39 cellular contexts compared by ENCODE assay signal in the genomic region with DNA sequence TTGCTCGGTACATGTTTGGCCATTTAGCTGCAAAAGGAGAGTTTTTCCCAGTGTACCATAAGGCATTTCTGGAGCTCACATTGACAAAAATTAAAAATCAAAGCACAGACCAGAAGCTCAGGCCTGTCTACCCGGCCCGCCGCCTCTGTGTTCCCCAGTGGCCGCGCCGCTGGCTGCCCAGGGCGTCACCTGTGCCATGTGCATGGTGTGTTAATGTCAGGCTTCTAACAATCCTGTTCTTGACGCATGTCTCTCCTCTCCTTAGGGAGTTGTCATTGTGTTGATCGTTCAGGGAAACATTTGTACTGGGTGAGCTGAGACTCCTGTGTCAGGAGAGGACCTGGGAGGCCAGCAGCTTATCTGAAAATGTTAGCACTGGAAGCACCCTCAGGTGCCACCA.
"Had no signal": no experiment of that assay in that cellular context is flagged by ENCODE, and none has a peak within 500 bp of the region (broad histone marks: within the 10 kb centered on the region; RNA-seq: fewer than 3 reads in every experiment).

No MANE protein-coding gene starts in this region.

- H3K27ac ChIP-seq: adrenal gland, ascending aorta, body of pancreas, brain microvascular endothelial cell, breast epithelium, cardiac muscle cell had no signal

- H3K36me3 Mint-ChIP-seq: activated naive CD4-positive, alpha-beta T cell treated with anti-CD3 and anti-CD28 coated beads, Interleukin-2, amount 10 ng/mL, durations not matched to agents 7 days and 5 days; activated naive CD4-positive, alpha-beta T cell treated with anti-CD3 and anti-CD28 coated beads, Interleukin-2, amount 50 U/mL, for 24 hours; activated naive CD4-positive, alpha-beta T cell treated with anti-CD3 and anti-CD28 coated beads, Interleukin-2, amount 50 U/mL, for 72 hours; activated naive CD8-positive, alpha-beta T cell; activated naive CD8-positive, alpha-beta T cell treated with anti-CD3 and anti-CD28 coated beads for 36 hours; activated naive CD8-positive, alpha-beta T cell treated with anti-CD3 and anti-CD28 coated beads, Interleukin-2, amount 10 ng/mL, durations not matched to agents 7 days and 5 days; brain had no signal

- H3K9me3 Mint-ChIP-seq: activated naive CD4-positive, alpha-beta T cell treated with anti-CD3 and anti-CD28 coated beads for 36 hours; activated naive CD4-positive, alpha-beta T cell treated with anti-CD3 and anti-CD28 coated beads, Interleukin-2, amount 10 ng/mL, durations not matched to agents 7 days and 5 days; activated naive CD4-positive, alpha-beta T cell treated with anti-CD3 and anti-CD28 coated beads, Interleukin-2, amount 50 U/mL, for 24 hours; activated naive CD4-positive, alpha-beta T cell treated with anti-CD3 and anti-CD28 coated beads, Interleukin-2, amount 50 U/mL, for 72 hours; activated naive CD8-positive, alpha-beta T cell treated with anti-CD3 and anti-CD28 coated beads for 36 hours; activated naive CD8-positive, alpha-beta T cell treated with anti-CD3 and anti-CD28 coated beads, Interleukin-2, amount 10 ng/mL, durations not matched to agents 7 days and 5 days; activated naive CD8-positive, alpha-beta T cell treated with anti-CD3 and anti-CD28 coated beads, Interleukin-2, amount 50 U/mL, for 24 hours; activated T-cell treated with anti-CD3 and anti-CD28 coated beads, Interleukin-2, amount 50 U/mL, for 24 hours; activated T-cell treated with anti-CD3 and anti-CD28 coated beads, Interleukin-2, amount 50 U/mL, for 4 hours; activated T-cell treated with anti-CD3 and anti-CD28 coated beads, Interleukin-2, amount 50 U/mL, for 72 hours; activated T-helper 1 cell treated with anti-CD3 and anti-CD28 coated beads, Interleukin-12 subunit alpha, Interleukin-12 subunit beta, Interleukin-2, Interleukin-4 antibody, amounts not matched to agents 30 ng/mL and 10 ng/mL and 1 ng/mL, durations not matched to agents 14 hours and 24 hours and 36 hours; activated T-helper 17 cell treated with anti-CD3 and anti-CD28 coated beads, Interleukin-2, amount 50 U/mL, for 72 hours; activated T-helper 2 cell treated with anti-CD3 and anti-CD28 coated beads, Interferon-gamma antibody, Interleukin-2, Interleukin-4, amounts not matched to agents 10 μg/mL and 5 μg/mL and 100 μg/mL, durations not matched to agents 14 hours and 24 hours and 36 hours; central memory CD8-positive, alpha-beta T cell had no signal

- H3K27ac Mint-ChIP-seq: activated naive CD4-positive, alpha-beta T cell treated with anti-CD3 and anti-CD28 coated beads for 36 hours; activated naive CD4-positive, alpha-beta T cell treated with anti-CD3 and anti-CD28 coated beads, Interleukin-2, amount 10 ng/mL, durations not matched to agents 7 days and 5 days; activated naive CD4-positive, alpha-beta T cell treated with anti-CD3 and anti-CD28 coated beads, Interleukin-2, amount 50 U/mL, for 24 hours; activated naive CD4-positive, alpha-beta T cell treated with anti-CD3 and anti-CD28 coated beads, Interleukin-2, amount 50 U/mL, for 72 hours; activated naive CD8-positive, alpha-beta T cell; activated naive CD8-positive, alpha-beta T cell treated with anti-CD3 and anti-CD28 coated beads for 36 hours; activated naive CD8-positive, alpha-beta T cell treated with anti-CD3 and anti-CD28 coated beads, Interleukin-2, amount 10 ng/mL, durations not matched to agents 7 days and 5 days; activated naive CD8-positive, alpha-beta T cell treated with anti-CD3 and anti-CD28 coated beads, Interleukin-2, amount 50 U/mL, for 24 hours; activated T-cell treated with anti-CD3 and anti-CD28 coated beads, Interleukin-2, amount 50 U/mL, for 24 hours; activated T-cell treated with anti-CD3 and anti-CD28 coated beads, Interleukin-2, amount 50 U/mL, for 72 hours; activated T-helper 1 cell treated with anti-CD3 and anti-CD28 coated beads, Interleukin-12 subunit alpha, Interleukin-12 subunit beta, Interleukin-2, Interleukin-4 antibody, amounts not matched to agents 30 ng/mL and 10 ng/mL and 1 ng/mL, durations not matched to agents 14 hours and 24 hours and 36 hours; activated T-helper 17 cell treated with anti-CD3 and anti-CD28 coated beads, Interleukin-2, amount 50 U/mL, for 72 hours; activated T-helper 2 cell treated with anti-CD3 and anti-CD28 coated beads, Interferon-gamma antibody, Interleukin-2, Interleukin-4, amounts not matched to agents 10 μg/mL and 5 μg/mL and 100 μg/mL, durations not matched to agents 14 hours and 24 hours and 36 hours had no signal

- H3K4me3 Mint-ChIP-seq: activated naive CD4-positive, alpha-beta T cell treated with anti-CD3 and anti-CD28 coated beads for 36 hours; activated naive CD4-positive, alpha-beta T cell treated with anti-CD3 and anti-CD28 coated beads, Interleukin-2, amount 10 ng/mL, durations not matched to agents 7 days and 5 days; activated naive CD4-positive, alpha-beta T cell treated with anti-CD3 and anti-CD28 coated beads, Interleukin-2, amount 50 U/mL, for 24 hours; activated naive CD8-positive, alpha-beta T cell; activated naive CD8-positive, alpha-beta T cell treated with anti-CD3 and anti-CD28 coated beads for 36 hours; activated naive CD8-positive, alpha-beta T cell treated with anti-CD3 and anti-CD28 coated beads, Interleukin-2, amount 10 ng/mL, durations not matched to agents 7 days and 5 days; activated naive CD8-positive, alpha-beta T cell treated with anti-CD3 and anti-CD28 coated beads, Interleukin-2, amount 50 U/mL, for 24 hours; activated T-cell treated with anti-CD3 and anti-CD28 coated beads, Interleukin-2, amount 50 U/mL, for 24 hours; activated T-cell treated with anti-CD3 and anti-CD28 coated beads, Interleukin-2, amount 50 U/mL, for 4 hours; activated T-cell treated with anti-CD3 and anti-CD28 coated beads, Interleukin-2, amount 50 U/mL, for 72 hours; activated T-helper 1 cell treated with anti-CD3 and anti-CD28 coated beads, Interleukin-12 subunit alpha, Interleukin-12 subunit beta, Interleukin-2, Interleukin-4 antibody, amounts not matched to agents 30 ng/mL and 10 ng/mL and 1 ng/mL, durations not matched to agents 14 hours and 24 hours and 36 hours; activated T-helper 17 cell treated with anti-CD3 and anti-CD28 coated beads, Interleukin-2, amount 50 U/mL, for 72 hours; central memory CD8-positive, alpha-beta T cell had no signal

- H3K27me3 ChIP-seq: ascending aorta had no signal

- H3K4me1 Mint-ChIP-seq: activated naive CD4-positive, alpha-beta T cell treated with anti-CD3 and anti-CD28 coated beads, Interleukin-2, amount 10 ng/mL, durations not matched to agents 7 days and 5 days; activated naive CD4-positive, alpha-beta T cell treated with anti-CD3 and anti-CD28 coated beads, Interleukin-2, amount 50 U/mL, for 24 hours; activated naive CD8-positive, alpha-beta T cell treated with anti-CD3 and anti-CD28 coated beads for 36 hours; activated naive CD8-positive, alpha-beta T cell treated with anti-CD3 and anti-CD28 coated beads, Interleukin-2, amount 10 ng/mL, durations not matched to agents 7 days and 5 days; activated T-helper 17 cell treated with anti-CD3 and anti-CD28 coated beads, Interleukin-2, amount 50 U/mL, for 72 hours; central memory CD8-positive, alpha-beta T cell had no signal

- FAIRE-seq: astrocyte had no signal

- H3K9me3 ChIP-seq: adrenal gland, ascending aorta, body of pancreas, breast epithelium had no signal

- H3K4me1 ChIP-seq: adrenal gland, ascending aorta, body of pancreas, breast epithelium had no signal

- DNase-seq: activated effector memory CD4-positive, alpha-beta T cell treated with anti-CD3 and anti-CD28 coated beads, Interleukin-2, amount 50 U/mL, for 16 hours; activated effector memory CD4-positive, alpha-beta T cell treated with Interleukin-2 at 50 U/mL for 16 hours; activated gamma-delta T cell; activated gamma-delta T cell treated with Interleukin-2 at 50 U/mL for 16 hours; activated naive CD4-positive, alpha-beta T cell; activated naive CD4-positive, alpha-beta T cell treated with anti-CD3 and anti-CD28 coated beads for 36 hours; activated naive CD4-positive, alpha-beta T cell treated with anti-CD3 and anti-CD28 coated beads, Interleukin-2, amount 10 ng/mL, durations not matched to agents 7 days and 5 days; activated naive CD4-positive, alpha-beta T cell treated with anti-CD3 and anti-CD28 coated beads, Interleukin-2, amount 50 U/mL, for 16 hours; activated naive CD4-positive, alpha-beta T cell treated with Interleukin-2 at 50 U/mL for 16 hours; activated naive CD8-positive, alpha-beta T cell treated with anti-CD3 and anti-CD28 coated beads for 36 hours; activated naive CD8-positive, alpha-beta T cell treated with anti-CD3 and anti-CD28 coated beads, Interleukin-2, amount 10 ng/mL, durations not matched to agents 7 days and 5 days; activated naive CD8-positive, alpha-beta T cell treated with anti-CD3 and anti-CD28 coated beads, Interleukin-2, amount 50 U/mL, for 24 hours; activated T-cell treated with anti-CD3 and anti-CD28 coated beads for 4 hours; activated T-cell treated with anti-CD3 and anti-CD28 coated beads, Interleukin-2, amount 50 U/mL, for 1 hour; activated T-cell treated with anti-CD3 and anti-CD28 coated beads, Interleukin-2, amount 50 U/mL, for 24 hours; activated T-cell treated with anti-CD3 and anti-CD28 coated beads, Interleukin-2, amount 50 U/mL, for 4 hours; activated T-cell treated with anti-CD3 and anti-CD28 coated beads, Interleukin-2, amount 50 U/mL, for 48 hours; activated T-cell treated with anti-CD3 and anti-CD28 coated beads, Interleukin-2, amount 50 U/mL, for 72 hours; adrenal gland; amniotic stem cell; amygdala; anterior cingulate cortex; body of pancreas; brain microvascular endothelial cell; caudate nucleus; central memory CD4-positive, alpha-beta T cell; cerebellar nuclear complex had no signal

- H3K36me3 ChIP-seq: adrenal gland, ascending aorta, brain microvascular endothelial cell, breast epithelium, cardiac muscle cell had no signal

- ATAC-seq: activated naive CD4-positive, alpha-beta T cell treated with anti-CD3 and anti-CD28 coated beads, Interleukin-2, amount 50 U/mL, for 72 hours; activated naive CD8-positive, alpha-beta T cell treated with anti-CD3 and anti-CD28 coated beads, Interleukin-2, amount 50 U/mL, for 24 hours; activated T-cell treated with anti-CD3 and anti-CD28 coated beads, Interleukin-2, amount 50 U/mL, for 4 hours; activated T-cell treated with anti-CD3 and anti-CD28 coated beads, Interleukin-2, amount 50 U/mL, for 72 hours; activated T-helper 17 cell treated with anti-CD3 and anti-CD28 coated beads, Interleukin-2, amount 50 U/mL, for 72 hours; body of pancreas had no signal

- H3K4me3 ChIP-seq: adrenal gland, ascending aorta, body of pancreas, breast epithelium, cardiac muscle cell had no signal
